ENCODE assay signal across 12 cellular contexts in the genomic region with DNA sequence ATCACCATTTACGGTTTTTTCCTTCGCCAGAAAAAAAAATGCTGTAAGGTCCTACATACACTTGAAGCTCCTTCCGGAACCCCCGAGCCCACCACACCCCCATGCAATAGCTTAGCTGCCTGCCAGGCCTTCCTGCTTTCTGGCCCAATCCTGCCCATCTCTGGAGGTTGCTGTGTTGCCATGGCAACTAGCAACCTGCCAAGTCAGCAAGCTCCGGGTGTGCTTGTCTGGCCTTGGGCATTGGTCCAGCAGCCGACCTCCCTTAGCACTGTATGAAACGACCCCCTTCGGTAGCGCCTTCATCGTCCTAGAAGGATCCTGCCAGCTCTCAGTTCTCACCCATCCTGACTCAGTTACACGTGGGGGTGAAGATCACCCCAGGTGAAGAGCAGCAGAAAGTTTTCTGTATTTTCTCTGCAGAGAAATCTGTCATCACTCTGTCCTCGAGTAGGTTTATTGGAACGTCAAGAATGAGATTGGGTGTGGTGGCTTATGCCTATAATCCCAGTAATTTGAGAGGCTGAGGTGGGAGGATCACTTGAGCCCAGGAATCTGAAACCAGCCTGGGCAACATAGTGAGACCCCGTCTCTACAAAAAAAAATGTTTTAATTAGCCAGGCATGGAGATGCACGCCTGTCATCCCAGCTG. TPM values are rescaled to one million over a fixed set of nuclear protein-coding genes. Genes with fewer than 3 reads are reported as not detected.
A peak's percentile ranks its signal among the peaks of the same experiment; 100 is the strongest.
DNase-seq lines count a peak whose midpoint lies in the region; ATAC-seq, FAIRE-seq and TF ChIP-seq lines count a peak whose summit lies in the region.
"Had no signal": no experiment of that assay in that cellular context is flagged by ENCODE, and none has a peak within 500 bp of the region (broad histone marks: within the 10 kb centered on the region; RNA-seq: fewer than 3 reads in every experiment).

No MANE protein-coding gene starts in this region.

- H3K4me2 ChIP-seq in A549, result peak overlapping the region; percentile 34; the same call in 2 of the 3 replicates
- no peak overlapping the region for H3K4me2 ChIP-seq in GM23338
- H3K4me2 ChIP-seq: PC-9 had no signal

- TF ChIP-seq POLR2A in A549 (IDR thresholded peaks at IDR 0.05; ENCODE audit: low read length), result no peak

- no peaks in the 10 kb centered on the region for H3K9me3 Mint-ChIP-seq in GM23338
- no peaks in the 10 kb centered on the region for H3K9me3 Mint-ChIP-seq in naive thymus-derived CD8-positive, alpha-beta T cell

- no peak overlapping the region for H3K4me3 ChIP-seq in A549
- no peak overlapping the region for H3K4me3 ChIP-seq in GM23338
- H3K4me3 ChIP-seq in fibroblast of pulmonary artery (replicated peaks; ENCODE audit: low read depth, low read length), result no peak overlapping the region
- H3K4me3 ChIP-seq: PC-9 had no signal

- H3K9me3 ChIP-seq in A549, result no peaks in the 10 kb centered on the region

- ATAC-seq in A549 (peak in 1 of 2 experiments; percentile 48; a peak in 3 of 6 replicates), GM23338 (no peak), left cardiac atrium (no peak), HG03025 (IDR thresholded peaks at IDR 0.05; ENCODE audit: low FRiP score, unreplicated experiment) (no peak)
- no peak for ATAC-seq in naive thymus-derived CD8-positive, alpha-beta T cell
- ATAC-seq: left colon had no signal

- peaks cover 41% of the 10 kb centered on the region for H3K4me1 Mint-ChIP-seq in GM23338
- H3K4me1 Mint-ChIP-seq in naive thymus-derived CD8-positive, alpha-beta T cell, result peaks cover 0 to 6% (median 1%) of the 10 kb centered on the region in 4 donors

- no peak overlapping the region for H2AFZ ChIP-seq in GM23338
- H2AFZ ChIP-seq: PC-9 had no signal

- TF ChIP-seq RAD21 in A549 (conservative IDR thresholded peaks at IDR 0.05 in 1 of 2, IDR thresholded peaks at IDR 0.05 in 1 of 2), result no peak

- no peaks in the 10 kb centered on the region for H3K27me3 ChIP-seq in GM23338 (ENCODE audit: insufficient read depth)

- H3K36me3 ChIP-seq in GM23338 (ENCODE audit: insufficient read depth), result no peaks in the 10 kb centered on the region

- no peak for TF ChIP-seq CTCF in A549 (IDR thresholded peaks at IDR 0.05)
- TF ChIP-seq CTCF in GM23338 (conservative IDR thresholded peaks at IDR 0.05; ENCODE audit: low read depth in 2 of 2), result no peak
- no peak for TF ChIP-seq CTCF in fibroblast of pulmonary artery (IDR thresholded peaks at IDR 0.05; ENCODE audit: low read length, missing control alignments)

- no peaks in the 10 kb centered on the region for H3K79me2 ChIP-seq in GM23338 (replicated peaks; ENCODE audit: insufficient read depth)

- H3K27me3 Mint-ChIP-seq in GM23338 (ENCODE audit: insufficient read depth, low read depth, poor library complexity), result peaks cover 12% of the 10 kb centered on the region
- peaks cover 0 to 15% (median 6%) of the 10 kb centered on the region in 5 donors for H3K27me3 Mint-ChIP-seq in naive thymus-derived CD8-positive, alpha-beta T cell

- intact Hi-C loops in left cardiac atrium (cut with DNase I), result loop anchor here (2.0 to 5.0 kb wide), 2 partner anchors 329 to 331 kb away; no protein-coding TSS in a partner anchor

- H3K27ac Mint-ChIP-seq in GM23338, result no peak overlapping the region
- H3K27ac Mint-ChIP-seq in naive thymus-derived CD8-positive, alpha-beta T cell, result no peak overlapping the region
- H3K27ac Mint-ChIP-seq: B cell had no signal

- CTCF ChIA-PET in A549 (lab: Yijun Ruan, JAX), result interaction anchor here (0.7 to 5.1 kb wide), 2 partner anchors 330 to 415 kb away, joined by 3 to 29 read pairs; no protein-coding TSS in a partner anchor

- H3K4me1 ChIP-seq in A549 (peaks cover 30% of the 10 kb centered on the region), GM23338 (ENCODE audit: insufficient read depth) (peaks cover 31% of the 10 kb centered on the region)

- no peaks in the 10 kb centered on the region for H3K9me2 ChIP-seq in GM23338 (ENCODE audit: insufficient read depth)

- H3K27ac ChIP-seq in A549 (peak overlapping the region in 1 of 2 experiments; percentile 72; a peak in 3 of 6 replicates), GM23338 (ENCODE audit: low read depth) (no peak overlapping the region)
- H3K27ac ChIP-seq: PC-9 had no signal

- WGBS in A549 (ENCODE audit: missing lambda C conversion rate), result 59% methylated on average over 13 of the region's 15 CpGs

- DNase-seq in A549 (ENCODE audit: low read depth in 1 of 2, low spot score in 1 of 2) (peak in 1 of 2 experiments; percentile 38), GM23338 (ENCODE audit: low spot score) (peak; percentile 34), RPMI7951 (ENCODE audit: low read depth) (peak; percentile 43), fibroblast of pulmonary artery (ENCODE audit: low read depth) (peak; percentile 44), left cardiac atrium (no peak)
- no peak for DNase-seq in naive thymus-derived CD8-positive, alpha-beta T cell
- DNase-seq in stimulated activated CD8-positive, alpha-beta memory T cell treated with anti-CD3 and anti-CD28 coated beads, Interleukin-4, amount 100 ng/mL, for 48 hours, result no peak
- DNase-seq: left colon; stimulated activated CD4-positive, alpha-beta T cell treated with anti-CD3 and anti-CD28 coated beads, Interleukin-4, amount 100 ng/mL, for 24 hours had no signal

- no peak overlapping the region for H3K4me3 Mint-ChIP-seq in GM23338
- no peak overlapping the region for H3K4me3 Mint-ChIP-seq in naive thymus-derived CD8-positive, alpha-beta T cell
- H3K4me3 Mint-ChIP-seq: B cell had no signal

- H4K20me1 ChIP-seq in GM23338 (replicated peaks; ENCODE audit: insufficient read depth), result no peaks in the 10 kb centered on the region

- TF ChIP-seq EP300 in A549 (IDR thresholded peaks at IDR 0.05), result no peak

- POLR2A ChIA-PET in A549 (lab: Yijun Ruan, JAX), result no interaction called here
- POLR2A ChIA-PET in naive thymus-derived CD8-positive, alpha-beta T cell (lab: Charles Lee), result no interaction called here

- no peaks in the 10 kb centered on the region for H3K36me3 Mint-ChIP-seq in GM23338 (ENCODE audit: low read depth)
- no peaks in the 10 kb centered on the region for H3K36me3 Mint-ChIP-seq in naive thymus-derived CD8-positive, alpha-beta T cell

- FAIRE-seq in A549 (lab: Jason Lieb, UNC), result no peak

- H3F3A ChIP-seq in GM23338 (replicated peaks; ENCODE audit: low read depth), result no peaks in the 10 kb centered on the region; the same call in 1 of the 2 replicates

TF ChIP-seq in A549, 52 proteins besides CTCF, POLR2A, EP300 and RAD21:
- TF ChIP-seq ZNF302 (CRISPR knock-in tag; IDR thresholded peaks at IDR 0.05) (no peak), MAFK (IDR thresholded peaks at IDR 0.05; ENCODE audit: partially characterized antibody) (peak; percentile 66), RFX5 (IDR thresholded peaks at IDR 0.05) (peak; percentile 75)
TF ChIP-seq in A549: peak in this region for 2.

TF ChIP-seq in GM23338, 12 proteins besides CTCF, POLR2A, EP300 and RAD21 (continues in another document):
- TF ChIP-seq EZH2 (IDR thresholded peaks at IDR 0.05; ENCODE audit: low read depth, unreplicated experiment), result no peak
- TF ChIP-seq ZNF114 (CRISPR knock-in tag; IDR thresholded peaks at IDR 0.05), result no peak
- TF ChIP-seq, protein P1, sequence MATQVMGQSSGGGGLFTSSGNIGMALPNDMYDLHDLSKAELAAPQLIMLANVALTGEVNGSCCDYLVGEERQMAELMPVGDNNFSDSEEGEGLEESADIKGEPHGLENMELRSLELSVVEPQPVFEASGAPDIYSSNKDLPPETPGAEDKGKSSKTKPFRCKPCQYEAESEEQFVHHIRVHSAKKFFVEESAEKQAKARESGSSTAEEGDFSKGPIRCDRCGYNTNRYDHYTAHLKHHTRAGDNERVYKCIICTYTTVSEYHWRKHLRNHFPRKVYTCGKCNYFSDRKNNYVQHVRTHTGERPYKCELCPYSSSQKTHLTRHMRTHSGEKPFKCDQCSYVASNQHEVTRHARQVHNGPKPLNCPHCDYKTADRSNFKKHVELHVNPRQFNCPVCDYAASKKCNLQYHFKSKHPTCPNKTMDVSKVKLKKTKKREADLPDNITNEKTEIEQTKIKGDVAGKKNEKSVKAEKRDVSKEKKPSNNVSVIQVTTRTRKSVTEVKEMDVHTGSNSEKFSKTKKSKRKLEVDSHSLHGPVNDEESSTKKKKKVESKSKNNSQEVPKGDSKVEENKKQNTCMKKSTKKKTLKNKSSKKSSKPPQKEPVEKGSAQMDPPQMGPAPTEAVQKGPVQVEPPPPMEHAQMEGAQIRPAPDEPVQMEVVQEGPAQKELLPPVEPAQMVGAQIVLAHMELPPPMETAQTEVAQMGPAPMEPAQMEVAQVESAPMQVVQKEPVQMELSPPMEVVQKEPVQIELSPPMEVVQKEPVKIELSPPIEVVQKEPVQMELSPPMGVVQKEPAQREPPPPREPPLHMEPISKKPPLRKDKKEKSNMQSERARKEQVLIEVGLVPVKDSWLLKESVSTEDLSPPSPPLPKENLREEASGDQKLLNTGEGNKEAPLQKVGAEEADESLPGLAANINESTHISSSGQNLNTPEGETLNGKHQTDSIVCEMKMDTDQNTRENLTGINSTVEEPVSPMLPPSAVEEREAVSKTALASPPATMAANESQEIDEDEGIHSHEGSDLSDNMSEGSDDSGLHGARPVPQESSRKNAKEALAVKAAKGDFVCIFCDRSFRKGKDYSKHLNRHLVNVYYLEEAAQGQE (IDR thresholded peaks at IDR 0.05; ENCODE audit: unreplicated experiment), result no peak

RNA-seq across cellular contexts. Expression of gene MTCL1, which starts 47.4 kb away (rescaled TPM):
- polyA plus RNA-seq in A549 (2011; rRNA removed) (43.6 and 44.4 TPM in 2 replicates), A549 (2017; fragmentation: RNase III; extraction: RNeasy Plus Mini Kit Qiagen cat#74134 plus additional on column Dnase treatment) (48.6 to 56.0 TPM (median 49.6 TPM) in 3 replicates), GM23338 (2016; fragmentation: Nextera tagmentation; extraction: Ambion mirVana) (11.3 and 14.4 TPM in 2 replicates)
- polyA plus RNA-seq in A549 (2012; cell fraction: cytosol; rRNA removed), result 37.2 and 44.0 TPM in 2 replicates
- 153 and 157 TPM in 2 replicates for polyA plus RNA-seq in A549 (2012; cell fraction: nucleus; rRNA removed)
- polyA minus RNA-seq in A549 (2011; rRNA and poly(A)+ RNA removed), result 66.2 and 67.8 TPM in 2 replicates
- total RNA-seq in GM23338 (2014; rRNA removed; shearing (Covaris generic)), result 35.1 and 45.0 TPM in 2 replicates
- 7.6 and 9.3 TPM in 2 replicates for total RNA-seq in RPMI7951 (2014; rRNA removed; shearing (Covaris generic))
- total RNA-seq in left cardiac atrium, result 1 to 10 TPM; 4.3 to 4.7 TPM
- total RNA-seq in naive thymus-derived CD8-positive, alpha-beta T cell, result under 1 TPM; 0.13 to 0.41 TPM
- polyA plus RNA-seq in naive thymus-derived CD8-positive, alpha-beta T cell, result not detected

RNA-seq across cellular contexts. Expression of gene RAB12, which starts 48.8 kb away (rescaled TPM):
- 27.6 and 31.3 TPM in 2 replicates for polyA plus RNA-seq in A549 (2011; rRNA removed)
- polyA plus RNA-seq in A549 (2012; cell fraction: cytosol; rRNA removed), result 7.4 and 7.6 TPM in 2 replicates
- 4.0 and 7.3 TPM in 2 replicates for polyA plus RNA-seq in A549 (2012; cell fraction: nucleus; rRNA removed)
- 23.2 to 23.9 TPM (median 23.4 TPM) in 3 replicates for polyA plus RNA-seq in A549 (2017; fragmentation: RNase III; extraction: RNeasy Plus Mini Kit Qiagen cat#74134 plus additional on column Dnase treatment)
- 8.7 and 9.3 TPM in 2 replicates for polyA minus RNA-seq in A549 (2011; rRNA and poly(A)+ RNA removed)
- 80.4 and 92.3 TPM in 2 replicates for total RNA-seq in GM23338 (2014; rRNA removed; shearing (Covaris generic))
- polyA plus RNA-seq in GM23338 (2016; fragmentation: Nextera tagmentation; extraction: Ambion mirVana), result 16.7 and 20.7 TPM in 2 replicates
- total RNA-seq in RPMI7951 (2014; rRNA removed; shearing (Covaris generic)), result 50.6 and 61.8 TPM in 2 replicates
- total RNA-seq in left cardiac atrium, result 10 to 100 TPM; 69.5 to 82.2 TPM
- 10 to 100 TPM; 23.3 to 23.7 TPM for total RNA-seq in naive thymus-derived CD8-positive, alpha-beta T cell
- under 1 TPM; 0.24 to 0.33 (median 0.26) TPM for polyA plus RNA-seq in naive thymus-derived CD8-positive, alpha-beta T cell

Comparison
In these comparisons a context has a peak if more than half of its experiments do, and no peak if none do; other contexts are left out.
1. DNase-seq: peak in GM23338 (single experiment), RPMI7951 (single experiment) and fibroblast of pulmonary artery (single experiment); none in left cardiac atrium (single experiment), naive thymus-derived CD8-positive, alpha-beta T cell (0 of 10) and stimulated activated CD8-positive, alpha-beta memory T cell treated with anti-CD3 and anti-CD28 coated beads, Interleukin-4, amount 100 ng/mL, for 48 hours (single experiment).